In genomic region chrX:139890991-139891700, GRCh38 we compare ENCODE assay signal across 1 cellular context.
TF ChIP-seq lines count a peak whose summit lies in the region.

No MANE protein-coding gene starts in this region.

TF ChIP-seq in GM23338, 12 proteins besides CTCF, POLR2A, EP300 and RAD21 (continued from another document):
- no peak for TF ChIP-seq ZNF462 (CRISPR knock-in tag; IDR thresholded peaks at IDR 0.05)
- TF ChIP-seq, protein P1, sequence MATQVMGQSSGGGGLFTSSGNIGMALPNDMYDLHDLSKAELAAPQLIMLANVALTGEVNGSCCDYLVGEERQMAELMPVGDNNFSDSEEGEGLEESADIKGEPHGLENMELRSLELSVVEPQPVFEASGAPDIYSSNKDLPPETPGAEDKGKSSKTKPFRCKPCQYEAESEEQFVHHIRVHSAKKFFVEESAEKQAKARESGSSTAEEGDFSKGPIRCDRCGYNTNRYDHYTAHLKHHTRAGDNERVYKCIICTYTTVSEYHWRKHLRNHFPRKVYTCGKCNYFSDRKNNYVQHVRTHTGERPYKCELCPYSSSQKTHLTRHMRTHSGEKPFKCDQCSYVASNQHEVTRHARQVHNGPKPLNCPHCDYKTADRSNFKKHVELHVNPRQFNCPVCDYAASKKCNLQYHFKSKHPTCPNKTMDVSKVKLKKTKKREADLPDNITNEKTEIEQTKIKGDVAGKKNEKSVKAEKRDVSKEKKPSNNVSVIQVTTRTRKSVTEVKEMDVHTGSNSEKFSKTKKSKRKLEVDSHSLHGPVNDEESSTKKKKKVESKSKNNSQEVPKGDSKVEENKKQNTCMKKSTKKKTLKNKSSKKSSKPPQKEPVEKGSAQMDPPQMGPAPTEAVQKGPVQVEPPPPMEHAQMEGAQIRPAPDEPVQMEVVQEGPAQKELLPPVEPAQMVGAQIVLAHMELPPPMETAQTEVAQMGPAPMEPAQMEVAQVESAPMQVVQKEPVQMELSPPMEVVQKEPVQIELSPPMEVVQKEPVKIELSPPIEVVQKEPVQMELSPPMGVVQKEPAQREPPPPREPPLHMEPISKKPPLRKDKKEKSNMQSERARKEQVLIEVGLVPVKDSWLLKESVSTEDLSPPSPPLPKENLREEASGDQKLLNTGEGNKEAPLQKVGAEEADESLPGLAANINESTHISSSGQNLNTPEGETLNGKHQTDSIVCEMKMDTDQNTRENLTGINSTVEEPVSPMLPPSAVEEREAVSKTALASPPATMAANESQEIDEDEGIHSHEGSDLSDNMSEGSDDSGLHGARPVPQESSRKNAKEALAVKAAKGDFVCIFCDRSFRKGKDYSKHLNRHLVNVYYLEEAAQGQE (IDR thresholded peaks at IDR 0.05; ENCODE audit: unreplicated experiment) = no peak
- no peak for TF ChIP-seq ZNF114 (CRISPR knock-in tag; IDR thresholded peaks at IDR 0.05)
